Comparison of ENCODE assay signal across 27 cellular contexts in the genomic region with DNA sequence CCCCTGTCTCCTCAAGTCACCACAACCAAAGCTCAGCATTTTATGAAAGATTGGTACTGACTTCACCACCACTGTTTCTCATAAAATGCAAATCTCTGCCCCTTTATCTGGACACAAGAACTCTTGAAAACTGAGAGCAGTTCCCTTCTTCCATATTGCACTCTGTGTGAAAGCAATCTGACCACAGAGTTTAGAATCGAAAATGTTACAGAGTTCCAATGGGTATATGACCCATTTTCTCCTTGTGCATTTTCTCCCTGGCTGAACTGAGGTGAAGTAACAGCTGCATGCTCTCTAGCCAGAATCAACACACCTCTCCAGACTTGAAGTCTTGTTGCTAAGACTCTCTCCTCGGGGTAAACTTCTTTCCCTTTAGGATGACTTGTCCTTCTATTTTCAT.
"Had no signal": no experiment of that assay in that cellular context is flagged by ENCODE, and none has a peak within 500 bp of the region (broad histone marks: within the 10 kb centered on the region; RNA-seq: fewer than 3 reads in every experiment).

No MANE protein-coding gene starts in this region.

- H3K4me3 ChIP-seq: left lung, lower lobe of right lung, neural progenitor cell, right atrium auricular region, right lobe of liver, smooth muscle cell, tibial nerve, upper lobe of left lung, vagina had no signal

- H3K27me3 ChIP-seq: left lung, neural progenitor cell, neutrophil, right atrium auricular region, right lobe of liver, tibial nerve, upper lobe of left lung, vagina had no signal

- H3K27ac ChIP-seq: left lung, lower lobe of right lung, neural progenitor cell, neutrophil, right atrium auricular region, right lobe of liver, tibial nerve, upper lobe of left lung, vagina had no signal

- DNase-seq: hippocampal formation; immature natural killer cell; kidney; left colon; left lung; lower lobe of right lung; mammary epithelial cell; mesenchymal stem cell; naive thymus-derived CD8-positive, alpha-beta T cell; occipital lobe; right lobe of liver; stimulated activated CD4-positive, alpha-beta T cell treated with anti-CD3 and anti-CD28 coated beads, Interleukin-1b, Interleukin-23, amount 100 ng/mL, for 48 hours; stimulated activated CD4-positive, alpha-beta T cell treated with anti-CD3 and anti-CD28 coated beads, Interleukin-2, amount 100 ng/mL, for 48 hours; stimulated activated CD4-positive, alpha-beta T cell treated with anti-CD3 and anti-CD28 coated beads, Interleukin-4, amount 100 ng/mL, for 4 hours; stimulated activated CD8-positive, alpha-beta memory T cell treated with anti-CD3 and anti-CD28 coated beads, Interleukin-4, amount 100 ng/mL, for 48 hours; stimulated activated naive CD4-positive, alpha-beta T cell treated with Interleukin-2 at 50 U/mL for 16 hours; stimulated activated naive CD8-positive, alpha-beta T cell treated with anti-CD3 and anti-CD28 coated beads, Interleukin-15, amount 100 ng/mL, for 72 hours; substantia nigra; upper lobe of left lung had no signal

- FAIRE-seq: islet of Langerhans, kidney had no signal

- H3K9me3 ChIP-seq: left lung, lower lobe of right lung, neutrophil, right atrium auricular region, right lobe of liver, tibial nerve, upper lobe of left lung, vagina had no signal

- H3K4me1 ChIP-seq: left lung, lower lobe of right lung, neural progenitor cell, right atrium auricular region, tibial nerve, upper lobe of left lung, vagina had no signal

- H3K36me3 ChIP-seq: left lung, lower lobe of right lung, neural progenitor cell, neutrophil, right atrium auricular region, right lobe of liver, tibial nerve, upper lobe of left lung, vagina had no signal

- H3K4me2 ChIP-seq: neural progenitor cell, smooth muscle cell had no signal

- H2AFZ ChIP-seq: neural progenitor cell had no signal

- ATAC-seq: left colon; left lung; lower lobe of right lung; naive thymus-derived CD8-positive, alpha-beta T cell; right lobe of liver; stimulated activated memory B cell treated with anti-CD40 and anti-IgM and Interleukin-4, amounts not matched to agents 10 μg/mL and 1 μg/mL and 100 μg/mL, for 72 hours; stimulated activated naive CD8-positive, alpha-beta T cell treated with anti-CD3 and anti-CD28 coated beads, Interleukin-15, amount 100 ng/mL, for 72 hours had no signal

- H3K9ac ChIP-seq: neural progenitor cell had no signal
